15 cellular contexts compared by ENCODE assay signal in genomic region chr4:5198586-5198985, GRCh38.
"Had no signal": no experiment of that assay in that cellular context is flagged by ENCODE, and none has a peak within 500 bp of the region (broad histone marks: within the 10 kb centered on the region; RNA-seq: fewer than 3 reads in every experiment).

No MANE protein-coding gene starts in this region.

- DNase-seq: activated naive CD8-positive, alpha-beta T cell treated with anti-CD3 and anti-CD28 coated beads, Interleukin-2, amount 10 ng/mL, durations not matched to agents 7 days and 5 days; anterior cingulate cortex; brain microvascular endothelial cell; cortex of kidney; effector CD4-positive, alpha-beta T cell; esophagus squamous epithelium; hippocampal formation; left ventricle myocardium superior; natural killer cell; occipital lobe; right cardiac atrium; stimulated activated CD4-positive, alpha-beta T cell treated with anti-CD3 and anti-CD28 coated beads, Interleukin-4, amount 100 ng/mL, for 24 hours; stimulated activated naive CD4-positive, alpha-beta T cell; trophoblast cell had no signal

- H3K4me3 ChIP-seq: esophagus squamous epithelium, skin epidermis had no signal

- H3K36me3 ChIP-seq: brain microvascular endothelial cell, esophagus squamous epithelium had no signal

- H3K9me3 ChIP-seq: esophagus squamous epithelium had no signal

- H3K4me1 ChIP-seq: esophagus squamous epithelium had no signal

- H3K27me3 ChIP-seq: brain microvascular endothelial cell, esophagus squamous epithelium had no signal

- H3K27ac ChIP-seq: brain microvascular endothelial cell, esophagus squamous epithelium, skin epidermis had no signal
